ENCODE assay signal across 19 cellular contexts in the genomic region with DNA sequence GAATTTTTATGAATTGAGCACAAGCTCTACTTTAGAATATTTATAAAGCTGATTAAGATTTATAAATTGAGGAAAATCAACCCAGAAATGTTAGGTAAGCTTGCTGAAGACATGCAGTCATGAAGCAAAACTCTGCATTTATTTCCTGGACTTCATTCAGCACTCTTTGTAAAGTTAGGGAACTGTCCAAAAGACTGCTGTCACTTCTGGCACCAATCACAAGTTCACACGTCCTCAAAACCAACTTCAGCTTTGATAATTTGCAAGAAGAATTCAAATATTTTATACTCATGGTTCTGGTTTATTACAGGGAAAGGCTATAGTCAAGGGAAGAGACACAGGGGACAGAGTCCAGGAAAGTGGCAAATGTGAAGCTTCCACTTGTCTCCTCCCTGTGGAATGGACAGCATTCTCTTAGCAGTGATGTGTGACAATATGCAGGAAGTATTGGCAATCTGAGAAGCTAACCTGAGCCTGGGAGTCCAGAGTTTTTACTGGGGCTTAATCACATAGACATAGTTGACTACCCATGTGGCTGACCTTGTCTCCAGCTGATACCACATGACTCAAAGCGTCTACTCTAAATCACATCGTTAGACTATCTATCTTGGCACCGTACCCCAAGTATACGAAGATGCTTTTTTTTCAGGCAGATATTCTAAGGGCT.
DNase-seq lines count a peak whose midpoint lies in the region; ATAC-seq, FAIRE-seq and TF ChIP-seq lines count a peak whose summit lies in the region.
"Had no signal": no experiment of that assay in that cellular context is flagged by ENCODE, and none has a peak within 500 bp of the region (broad histone marks: within the 10 kb centered on the region; RNA-seq: fewer than 3 reads in every experiment).

No MANE protein-coding gene starts in this region.

- in situ Hi-C loops in K562 (cut with MboI): no loop called here

- no peaks in the 10 kb centered on the region for H3K79me2 ChIP-seq in K562 (ENCODE audit: control insufficient read depth, insufficient read depth, low read length)

- no peak overlapping the region for H3K27ac ChIP-seq in K562 (ENCODE audit: extremely low read depth, low read depth, low read length)
- H3K27ac ChIP-seq in right cardiac atrium (ENCODE audit: low read length): no peak overlapping the region
- H3K27ac ChIP-seq: BLaER1 had no signal

- H3K4me3 ChIP-seq in K562: no peak overlapping the region
- H3K4me3 ChIP-seq in right cardiac atrium (ENCODE audit: low read length): no peak overlapping the region
- no peak overlapping the region for H3K4me3 ChIP-seq in lower leg skin (ENCODE audit: low read depth, poor library complexity, severe bottlenecking)
- H3K4me3 ChIP-seq: BLaER1 had no signal

- 0 out of 2 replicates have a peak, but pooled peaks cover 2% of the 10 kb centered on the region for H3K9me3 ChIP-seq in K562 (replicated peaks; ENCODE audit: control insufficient read depth, insufficient read depth, low read depth, low read length)
- no peaks in the 10 kb centered on the region for H3K9me3 ChIP-seq in right cardiac atrium (ENCODE audit: control insufficient read depth, low read length)
- H3K9me3 ChIP-seq: SK-N-SH had no signal

- TF ChIP-seq POLR2A in K562 (conservative IDR thresholded peaks at IDR 0.05) (no peak), lower leg skin (IDR thresholded peaks at IDR 0.05) (no peak)

- intact Hi-C loops in K562 (cut with micrococcal nuclease): no loop called here
- intact Hi-C loops in right cardiac atrium (cut with DNase I): no loop called here
- intact Hi-C loops in lower leg skin (cut with DNase I; ENCODE audit: low total_unique reads): no loop called here

- no peak overlapping the region for H3K9ac ChIP-seq in K562 (ENCODE audit: insufficient read depth in 1 of 2, low read depth in 2 of 2, low read length in 2 of 2)
- H3K9ac ChIP-seq: BLaER1, SK-N-SH had no signal

- peaks cover 24% of the 10 kb centered on the region for H3K4me1 Mint-ChIP-seq in neural crest cell

- H3K9me1 ChIP-seq in K562 (ENCODE audit: control insufficient read depth, insufficient read depth, low read length): no peaks in the 10 kb centered on the region

- peak; percentile 1 for DNase-seq in HT-29 (ENCODE audit: low spot score)
- no peak for DNase-seq in K562 (ENCODE audit: extremely low read depth in 1 of 4, low spot score in 3 of 4)
- no peak for DNase-seq in right cardiac atrium
- no peak for DNase-seq in neural crest cell (ENCODE audit: low read depth, low spot score)
- no peak for DNase-seq in lower leg skin (ENCODE audit: low spot score in 2 of 2)
- DNase-seq: CD8-positive, alpha-beta T cell; GDM1; NCI-H1105 treated with DMSO at 0.1 percent for 48 hours; NCI-H1694 treated with DMSO at 0.1 percent for 48 hours; NCI-H226; NCI-H524 treated with DMSO at 0.1 percent for 48 hours; SHP77; SK-N-SH had no signal

- H4K20me1 ChIP-seq in K562 (replicated peaks; ENCODE audit: control insufficient read depth, insufficient read depth, low read length): no peaks in the 10 kb centered on the region
- H4K20me1 ChIP-seq: BLaER1 had no signal

- POLR2A ChIA-PET in K562 (lab: Yijun Ruan, JAX): interaction anchor here (0.6 to 1.9 kb wide), 5 partner anchors 12 to 23 kb away, joined by 3 to 7 read pairs (median 3); no protein-coding TSS in a partner anchor

- H2AFZ ChIP-seq in K562 (ENCODE audit: low read depth, low read length): no peak overlapping the region

- no TSS peak for BruUV-seq in K562 (replicated peaks; lab: Mats Ljungman, UMichigan)

- H3K9me3 Mint-ChIP-seq in neural crest cell: peaks cover 6% of the 10 kb centered on the region

- CTCF ChIA-PET in K562 (lab: Yijun Ruan, JAX; ENCODE audit: low intra/inter-chr PET ratio): no interaction called here

- H3K27me3 ChIP-seq in K562 (ENCODE audit: control insufficient read depth in 2 of 2, insufficient read depth in 2 of 2, low read length in 2 of 2) (no peaks in the 10 kb centered on the region), right cardiac atrium (ENCODE audit: control insufficient read depth, insufficient read depth) (no peaks in the 10 kb centered on the region)
- H3K27me3 ChIP-seq: BLaER1 had no signal

- H3K36me3 ChIP-seq in K562 (ENCODE audit: control insufficient read depth, insufficient read depth, low read length): no peaks in the 10 kb centered on the region
- H3K36me3 ChIP-seq: BLaER1 had no signal

- TF ChIP-seq CTCF in K562 (IDR thresholded peaks at IDR 0.05 in 2 of 3, conservative IDR thresholded peaks at IDR 0.05 in 1 of 3; ENCODE audit: insufficient read depth in 2 of 3, low read depth in 1 of 3, low read length in 3 of 3): no peak
- TF ChIP-seq CTCF in neural crest cell (conservative IDR thresholded peaks at IDR 0.05): no peak
- no peak for TF ChIP-seq CTCF in lower leg skin (IDR thresholded peaks at IDR 0.05)

- no peak for ATAC-seq in K562
- peak; percentile 44 to 56 for ATAC-seq in right cardiac atrium
- no peak for ATAC-seq in SK-N-SH treated with all-trans-retinoic acid at 6 μM for 48 hours
- no peak for ATAC-seq in HG03520 (IDR thresholded peaks at IDR 0.05; ENCODE audit: unreplicated experiment)
- ATAC-seq: CD8-positive, alpha-beta T cell had no signal

- H3K27me3 Mint-ChIP-seq in neural crest cell (ENCODE audit: low read depth): no peaks in the 10 kb centered on the region

- H3K4me3 Mint-ChIP-seq in neural crest cell: no peak overlapping the region
- H3K4me3 Mint-ChIP-seq: CD8-positive, alpha-beta T cell had no signal

- TF ChIP-seq EP300 in K562 (IDR thresholded peaks at IDR 0.05; ENCODE audit: low read length): no peak

- no peak overlapping the region for H3K4me2 ChIP-seq in K562 (ENCODE audit: insufficient read depth, low read length)
- H3K4me2 ChIP-seq: BLaER1, SK-N-SH had no signal

- no peak for TF ChIP-seq RAD21 in K562 (CRISPR knock-in tag; conservative IDR thresholded peaks at IDR 0.05 in 1 of 2, IDR thresholded peaks at IDR 0.05 in 1 of 2)

- H3K27ac Mint-ChIP-seq in neural crest cell (ENCODE audit: unreplicated experiment): peak overlapping the region; percentile 36
- H3K27ac Mint-ChIP-seq: CD8-positive, alpha-beta T cell had no signal

- H3K4me1 ChIP-seq in K562 (replicated peaks in 1 of 2; ENCODE audit: control insufficient read depth in 2 of 2, insufficient read depth in 2 of 2, low read length in 2 of 2) (peaks cover 9 to 11% of the 10 kb centered on the region in 2 experiments; a peak in 3 of 5 replicates), right cardiac atrium (ENCODE audit: control insufficient read depth, insufficient read depth, low read length) (peaks cover 2% of the 10 kb centered on the region)
- H3K4me1 ChIP-seq: BLaER1 had no signal

- no peak for FAIRE-seq in K562 (lab: Jason Lieb, UNC)
- FAIRE-seq: D721Med, GM12891, GM18507 had no signal

- whole genome bisulfite sequencing in K562 (ENCODE audit: insufficient coverage, low coverage, missing lambda C conversion rate): 49% methylated on average over 5 of the region's 5 CpGs
- 27% methylated on average over 5 of the region's 5 CpGs for WGBS in right cardiac atrium
- 57 to 75% methylated on average over 5 of the region's 5 CpGs for WGBS in lower leg skin, 2 donors

- H3K36me3 Mint-ChIP-seq in neural crest cell (ENCODE audit: low read depth): no peaks in the 10 kb centered on the region
- H3K36me3 Mint-ChIP-seq: CD8-positive, alpha-beta T cell had no signal

TF ChIP-seq in K562, 482 proteins besides CTCF, POLR2A, EP300 and RAD21:
- TF ChIP-seq FOSL1 (tag; conservative IDR thresholded peaks at IDR 0.05): no peak
- TF ChIP-seq PRMT5 (CRISPR knock-in tag; IDR thresholded peaks at IDR 0.05): no peak
- no peak for TF ChIP-seq ZNF766 (CRISPR knock-in tag; conservative IDR thresholded peaks at IDR 0.05)
- 0 out of 2 replicates have a peak, but pooled peaks have one; percentile 20 for TF ChIP-seq DNMT1 (IDR thresholded peaks at IDR 0.05)

TF ChIP-seq in SK-N-SH treated with all-trans-retinoic acid at 6 μM for 48 hours, 23 proteins besides CTCF, POLR2A, EP300 and RAD21 (continues in another document):
- TF ChIP-seq ZC3H10 (CRISPR knock-in tag; IDR thresholded peaks at IDR 0.05) (no peak), ZNF565 (CRISPR knock-in tag; conservative IDR thresholded peaks at IDR 0.05; ENCODE audit: low read depth) (no peak), CSRNP3 (CRISPR knock-in tag; IDR thresholded peaks at IDR 0.05) (no peak)
- TF ChIP-seq, protein P1, sequence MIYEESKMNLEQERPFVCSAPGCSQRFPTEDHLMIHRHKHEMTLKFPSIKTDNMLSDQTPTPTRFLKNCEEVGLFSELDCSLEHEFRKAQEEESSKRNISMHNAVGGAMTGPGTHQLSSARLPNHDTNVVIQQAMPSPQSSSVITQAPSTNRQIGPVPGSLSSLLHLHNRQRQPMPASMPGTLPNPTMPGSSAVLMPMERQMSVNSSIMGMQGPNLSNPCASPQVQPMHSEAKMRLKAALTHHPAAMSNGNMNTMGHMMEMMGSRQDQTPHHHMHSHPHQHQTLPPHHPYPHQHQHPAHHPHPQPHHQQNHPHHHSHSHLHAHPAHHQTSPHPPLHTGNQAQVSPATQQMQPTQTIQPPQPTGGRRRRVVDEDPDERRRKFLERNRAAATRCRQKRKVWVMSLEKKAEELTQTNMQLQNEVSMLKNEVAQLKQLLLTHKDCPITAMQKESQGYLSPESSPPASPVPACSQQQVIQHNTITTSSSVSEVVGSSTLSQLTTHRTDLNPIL (CRISPR knock-in tag; IDR thresholded peaks at IDR 0.05; ENCODE audit: low read depth): no peak

Comparison
In these comparisons a context has a peak if more than half of its experiments do, and no peak if none do; other contexts are left out.
1. ATAC-seq: peak in right cardiac atrium (2 of 2); none in K562 (single experiment), SK-N-SH treated with all-trans-retinoic acid at 6 μM for 48 hours (single experiment) and HG03520 (single experiment).